ENCODE assay signal across 18 cellular contexts in the genomic region with DNA sequence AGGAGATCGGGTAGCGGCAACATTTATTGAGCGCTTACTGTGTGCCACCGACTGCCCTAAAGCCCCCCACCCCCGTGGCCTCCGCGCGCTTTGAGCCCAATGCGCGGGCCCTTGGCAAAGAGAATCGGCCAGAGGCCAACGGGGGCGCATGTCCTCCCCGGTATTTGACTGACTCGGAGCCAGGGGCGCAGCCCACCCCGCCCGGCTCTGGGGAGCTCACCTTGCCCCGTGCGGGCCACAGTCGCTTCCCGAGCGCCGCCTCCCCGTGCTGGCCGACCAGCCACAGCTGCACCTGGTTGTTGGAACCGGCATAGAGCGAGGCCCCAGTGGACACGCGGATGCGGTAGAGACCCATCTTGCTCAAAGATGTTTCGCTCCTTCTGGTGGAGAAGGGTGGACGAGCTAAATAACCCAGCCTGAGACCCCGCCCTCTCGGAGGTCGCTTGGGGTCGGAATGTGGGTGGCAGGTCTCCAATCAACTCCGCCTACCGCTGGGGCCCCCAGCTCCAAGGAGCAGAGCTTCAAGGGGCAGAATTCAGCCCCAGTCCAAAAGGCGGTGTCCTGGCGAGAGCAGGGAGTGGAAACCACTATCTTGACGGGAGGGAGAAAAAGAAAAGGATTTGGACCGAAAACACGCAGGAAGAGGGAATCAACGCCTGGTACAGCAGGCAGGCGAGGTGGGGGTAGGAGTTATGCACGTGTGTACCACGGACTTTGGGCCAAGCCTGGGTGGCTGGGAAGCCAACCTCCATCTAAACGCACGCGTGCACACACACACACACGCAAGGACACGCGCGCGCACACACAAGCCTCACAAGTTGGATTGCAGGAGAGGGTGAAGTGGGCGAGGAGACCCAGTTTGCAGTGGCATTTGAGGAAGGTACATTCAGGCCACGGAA. TPM values are rescaled to one million over a fixed set of nuclear protein-coding genes. Genes with fewer than 3 reads are reported as not detected.
DNase-seq lines count a peak whose midpoint lies in the region; ATAC-seq and TF ChIP-seq lines count a peak whose summit lies in the region.
"Had no signal": no experiment of that assay in that cellular context is flagged by ENCODE, and none has a peak within 500 bp of the region (broad histone marks: within the 10 kb centered on the region; RNA-seq: fewer than 3 reads in every experiment).

A gene with protein sequence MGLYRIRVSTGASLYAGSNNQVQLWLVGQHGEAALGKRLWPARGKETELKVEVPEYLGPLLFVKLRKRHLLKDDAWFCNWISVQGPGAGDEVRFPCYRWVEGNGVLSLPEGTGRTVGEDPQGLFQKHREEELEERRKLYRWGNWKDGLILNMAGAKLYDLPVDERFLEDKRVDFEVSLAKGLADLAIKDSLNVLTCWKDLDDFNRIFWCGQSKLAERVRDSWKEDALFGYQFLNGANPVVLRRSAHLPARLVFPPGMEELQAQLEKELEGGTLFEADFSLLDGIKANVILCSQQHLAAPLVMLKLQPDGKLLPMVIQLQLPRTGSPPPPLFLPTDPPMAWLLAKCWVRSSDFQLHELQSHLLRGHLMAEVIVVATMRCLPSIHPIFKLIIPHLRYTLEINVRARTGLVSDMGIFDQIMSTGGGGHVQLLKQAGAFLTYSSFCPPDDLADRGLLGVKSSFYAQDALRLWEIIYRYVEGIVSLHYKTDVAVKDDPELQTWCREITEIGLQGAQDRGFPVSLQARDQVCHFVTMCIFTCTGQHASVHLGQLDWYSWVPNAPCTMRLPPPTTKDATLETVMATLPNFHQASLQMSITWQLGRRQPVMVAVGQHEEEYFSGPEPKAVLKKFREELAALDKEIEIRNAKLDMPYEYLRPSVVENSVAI (minus strand): TSS at position 382 of the 899 bp plus-strand sequence. CDS start 27 bp downstream, at position 355.

- no peak for TF ChIP-seq CTCF in WERI-Rb-1 (IDR thresholded peaks at IDR 0.05; ENCODE audit: low read depth, low read length)
- no peak for TF ChIP-seq CTCF in vagina (IDR thresholded peaks at IDR 0.05)

- H3K27me3 ChIP-seq in WERI-Rb-1 (ENCODE audit: insufficient read depth, low read depth, severe bottlenecking) (peaks cover 22% of the 10 kb centered on the region), vagina (no peaks in the 10 kb centered on the region)

- no peak for TF ChIP-seq POLR2A in vagina (IDR thresholded peaks at IDR 0.05)

- DNase-seq in T-helper 2 cell treated with Interferon-gamma antibody and Interleukin-4, amounts not matched to agents 5 μg/mL and 100 μg/mL, for 36 hours (ENCODE audit: low spot score) = no peak
- DNase-seq in T-helper 2 cell = no peak
- DNase-seq in WERI-Rb-1 = peak; percentile 16
- DNase-seq in retina = peak; percentile 38
- no peak for DNase-seq in vagina (ENCODE audit: extremely low spot score in 2 of 2)
- DNase-seq: activated CD8-positive, alpha-beta memory T cell treated with anti-CD3 and anti-CD28 coated beads, Interleukin-2, amount 10 ng/mL, durations not matched to agents 7 days and 5 days; central memory CD4-positive, alpha-beta T cell; DMS79; HFFc6; lower lobe of right lung had no signal

- H3K4me1 Mint-ChIP-seq in T-helper 2 cell treated with Interferon-gamma antibody and Interleukin-4, amounts not matched to agents 5 μg/mL and 100 μg/mL, for 36 hours (ENCODE audit: low read depth) = peaks cover 8% of the 10 kb centered on the region

- H3K27me3 Mint-ChIP-seq in T-helper 2 cell treated with Interferon-gamma antibody and Interleukin-4, amounts not matched to agents 5 μg/mL and 100 μg/mL, for 36 hours (ENCODE audit: low read depth) = peaks cover 71% of the 10 kb centered on the region

- no peaks in the 10 kb centered on the region for H3K36me3 Mint-ChIP-seq in T-helper 2 cell treated with Interferon-gamma antibody and Interleukin-4, amounts not matched to agents 5 μg/mL and 100 μg/mL, for 36 hours (ENCODE audit: low read depth)
- H3K36me3 Mint-ChIP-seq: activated CD8-positive, alpha-beta memory T cell treated with anti-CD3 and anti-CD28 coated beads, Interleukin-2, amount 10 ng/mL, durations not matched to agents 7 days and 5 days; activated naive CD4-positive, alpha-beta T cell treated with anti-CD3 and anti-CD28 coated beads, Interleukin-2, amount 10 ng/mL, durations not matched to agents 7 days and 5 days had no signal

- H3K4me1 ChIP-seq in vagina = peaks cover 5% of the 10 kb centered on the region

- no peak within 1 kb of the TSS for H3K27ac Mint-ChIP-seq in T-helper 2 cell treated with Interferon-gamma antibody and Interleukin-4, amounts not matched to agents 5 μg/mL and 100 μg/mL, for 36 hours
- H3K27ac Mint-ChIP-seq: activated CD8-positive, alpha-beta memory T cell treated with anti-CD3 and anti-CD28 coated beads, Interleukin-2, amount 10 ng/mL, durations not matched to agents 7 days and 5 days; activated naive CD4-positive, alpha-beta T cell treated with anti-CD3 and anti-CD28 coated beads, Interleukin-2, amount 10 ng/mL, durations not matched to agents 7 days and 5 days; HFFc6 had no signal

- H3K4me3 Mint-ChIP-seq in T-helper 2 cell treated with Interferon-gamma antibody and Interleukin-4, amounts not matched to agents 5 μg/mL and 100 μg/mL, for 36 hours = peak within 1 kb of the TSS; percentile 18
- H3K4me3 Mint-ChIP-seq: activated CD8-positive, alpha-beta memory T cell treated with anti-CD3 and anti-CD28 coated beads, Interleukin-2, amount 10 ng/mL, durations not matched to agents 7 days and 5 days; activated naive CD4-positive, alpha-beta T cell treated with anti-CD3 and anti-CD28 coated beads, Interleukin-2, amount 10 ng/mL, durations not matched to agents 7 days and 5 days; HFFc6 had no signal

- ATAC-seq in HG02798 (IDR thresholded peaks at IDR 0.05; ENCODE audit: poor library complexity, unreplicated experiment) = no peak
- ATAC-seq in HG02885 (IDR thresholded peaks at IDR 0.05; ENCODE audit: poor library complexity, unreplicated experiment) = no peak
- ATAC-seq: lower lobe of right lung had no signal

- intact Hi-C loops in vagina (cut with DNase I) = no loop called here

- no peaks in the 10 kb centered on the region for H3K9me3 ChIP-seq in WERI-Rb-1 (ENCODE audit: severe bottlenecking)
- no peaks in the 10 kb centered on the region for H3K9me3 ChIP-seq in iPS-18c (ENCODE audit: control insufficient read depth, insufficient read depth, low read length)
- H3K9me3 ChIP-seq in vagina = no peaks in the 10 kb centered on the region
- H3K9me3 ChIP-seq: lower lobe of right lung, neutrophil had no signal

- no peak within 1 kb of the TSS for H3K27ac ChIP-seq in WERI-Rb-1
- no peak within 1 kb of the TSS for H3K27ac ChIP-seq in vagina
- H3K27ac ChIP-seq: epithelial cell of prostate, lower lobe of right lung, neutrophil, SK-N-MC, skin epidermis had no signal

- no peaks in the 10 kb centered on the region for H3K9me3 Mint-ChIP-seq in T-helper 2 cell treated with Interferon-gamma antibody and Interleukin-4, amounts not matched to agents 5 μg/mL and 100 μg/mL, for 36 hours
- H3K9me3 Mint-ChIP-seq: activated naive CD4-positive, alpha-beta T cell treated with anti-CD3 and anti-CD28 coated beads, Interleukin-2, amount 10 ng/mL, durations not matched to agents 7 days and 5 days; HFFc6 had no signal

- no peaks in the 10 kb centered on the region for H3K36me3 ChIP-seq in WERI-Rb-1
- H3K36me3 ChIP-seq in vagina = no peaks in the 10 kb centered on the region
- H3K36me3 ChIP-seq: lower lobe of right lung, neutrophil had no signal

- H3K4me3 ChIP-seq in WERI-Rb-1 (ENCODE audit: low read depth, low read length) = peak within 1 kb of the TSS; percentile 35
- peak within 1 kb of the TSS; percentile 52 for H3K4me3 ChIP-seq in iPS-18c (ENCODE audit: insufficient read depth, low read depth, low read length)
- no peak within 1 kb of the TSS for H3K4me3 ChIP-seq in vagina
- H3K4me3 ChIP-seq: lower lobe of right lung, SK-N-MC, skin epidermis had no signal

RNA-seq across cellular contexts. Expression of the gene that starts here (rescaled TPM):
- not detected for total RNA-seq in vagina
- total RNA-seq: activated CD8-positive, alpha-beta memory T cell treated with anti-CD3 and anti-CD28 coated beads, Interleukin-2, amount 10 ng/mL, durations not matched to agents 7 days and 5 days; HFFc6 had no signal

Comparison
In these comparisons a context has a peak if more than half of its experiments do, and no peak if none do; other contexts are left out.
1. DNase-seq: peak in WERI-Rb-1 (single experiment) and retina (single experiment); none in T-helper 2 cell treated with Interferon-gamma antibody and Interleukin-4, amounts not matched to agents 5 μg/mL and 100 μg/mL, for 36 hours (single experiment), T-helper 2 cell (0 of 5) and vagina (0 of 2).
2. H3K4me3 ChIP-seq: peak in WERI-Rb-1 (single experiment) and iPS-18c (single experiment); none in vagina (0 of 2).